In genomic region chr2:163157411-163157810, GRCh38 we compare ENCODE assay signal across 21 cellular contexts.
DNase-seq lines count a peak whose midpoint lies in the region; ATAC-seq and TF ChIP-seq lines count a peak whose summit lies in the region.
"Had no signal": no experiment of that assay in that cellular context is flagged by ENCODE, and none has a peak within 500 bp of the region (broad histone marks: within the 10 kb centered on the region; RNA-seq: fewer than 3 reads in every experiment).

No MANE protein-coding gene starts in this region.

- peaks cover 8% of the 10 kb centered on the region for H3K4me1 ChIP-seq in IMR-90 (ENCODE audit: control insufficient read depth, insufficient read depth, low read length)
- H3K4me1 ChIP-seq in foreskin keratinocyte, result no peaks in the 10 kb centered on the region
- no peaks in the 10 kb centered on the region for H3K4me1 ChIP-seq in smooth muscle cell (ENCODE audit: low read depth)
- H3K4me1 ChIP-seq: adrenal gland, gastrocnemius medialis, spleen had no signal

- dilution Hi-C loops in IMR-90 (cut with HindIII; ENCODE audit: low sequenced_read_pairs, unreplicated experiment), result no loop called here

- WGBS in IMR-90 (ENCODE audit: extremely low coverage in 2 of 2, insufficient read length in 1 of 2), 2 experiments, result no CpG with 5 or more reads among the region's 2 CpGs
- WGBS in smooth muscle cell (ENCODE audit: low lambda C conversion rate), result 67% methylated on average over 2 of the region's 2 CpGs

- H2BK5ac ChIP-seq in IMR-90 (ENCODE audit: low read depth, low read length, poor library complexity, severe bottlenecking), result peak overlapping the region; percentile 76

- peak overlapping the region; percentile 47 for H3K56ac ChIP-seq in IMR-90 (ENCODE audit: extremely low read depth, insufficient read depth, low read length)

- H3K4me2 ChIP-seq in IMR-90 (ENCODE audit: low read depth, low read length), result peak overlapping the region; percentile 60; the same call in 1 of the 2 replicates
- peak overlapping the region; percentile 42 for H3K4me2 ChIP-seq in smooth muscle cell

- no peak overlapping the region for H3K4me3 ChIP-seq in IMR-90 (ENCODE audit: insufficient read depth, low read depth, low read length)
- H3K4me3 ChIP-seq in brain microvascular endothelial cell (ENCODE audit: low read depth, low read length), result no peak overlapping the region
- no peak overlapping the region for H3K4me3 ChIP-seq in smooth muscle cell
- H3K4me3 ChIP-seq: adrenal gland, dorsolateral prefrontal cortex, gastrocnemius medialis, lung, spleen had no signal

- H2BK15ac ChIP-seq in IMR-90 (ENCODE audit: low read depth, low read length), result peak overlapping the region; percentile 13; the same call in 2 of the 3 replicates

- peak overlapping the region; percentile 49; the same call in 1 of the 2 replicates for H3K23ac ChIP-seq in IMR-90 (ENCODE audit: low read depth, low read length)

- peak overlapping the region; percentile 82 for H3K18ac ChIP-seq in IMR-90 (ENCODE audit: low read depth, low read length)

- peak overlapping the region; percentile 37; the same call in 1 of the 2 replicates for H2AK5ac ChIP-seq in IMR-90 (ENCODE audit: low read depth, low read length)

- H4K8ac ChIP-seq in IMR-90 (ENCODE audit: low read depth in 2 of 2, low read length in 2 of 2), result peak overlapping the region; percentile 17 to 67

- peak overlapping the region; percentile 96 for H2BK120ac ChIP-seq in IMR-90 (ENCODE audit: low read depth, low read length)

- no peaks in the 10 kb centered on the region for H3K9me1 ChIP-seq in IMR-90 (ENCODE audit: insufficient read depth, low read length)

- H4K91ac ChIP-seq in IMR-90 (ENCODE audit: insufficient read depth, low read depth, low read length), result peak overlapping the region; percentile 68

- H3K9me3 ChIP-seq in IMR-90 (ENCODE audit: control insufficient read depth, insufficient read depth, low read length) (no peaks in the 10 kb centered on the region), smooth muscle cell (replicated peaks; ENCODE audit: low read depth) (no peaks in the 10 kb centered on the region)
- H3K9me3 ChIP-seq: adrenal gland, gastrocnemius medialis, spleen had no signal

- no peak for TF ChIP-seq RAD21 in IMR-90 (IDR thresholded peaks at IDR 0.05; ENCODE audit: low read length)

- peak overlapping the region; percentile 71 for H3K4ac ChIP-seq in IMR-90 (ENCODE audit: low read depth, low read length)

- POLR2A ChIA-PET in IMR-90 (lab: Charles Lee; ENCODE audit: unreplicated experiment), result no interaction called here

- H3K27me3 ChIP-seq in IMR-90 (ENCODE audit: control insufficient read depth, insufficient read depth, low read length) (no peaks in the 10 kb centered on the region), brain microvascular endothelial cell (replicated peaks) (no peaks in the 10 kb centered on the region), foreskin keratinocyte (no peaks in the 10 kb centered on the region), smooth muscle cell (ENCODE audit: low read depth) (no peaks in the 10 kb centered on the region)
- H3K27me3 ChIP-seq: adrenal gland, gastrocnemius medialis, spleen had no signal

- H3K79me1 ChIP-seq in IMR-90 (ENCODE audit: low read depth in 1 of 2, low read length in 2 of 2), result no peaks in the 10 kb centered on the region

- H3K79me2 ChIP-seq in smooth muscle cell (ENCODE audit: low read depth), result no peaks in the 10 kb centered on the region

- H2AK9ac ChIP-seq in IMR-90 (replicated peaks; ENCODE audit: low read depth, low read length, poor library complexity), result no peak overlapping the region

- in situ Hi-C loops in IMR-90 (cut with MboI; ENCODE audit: low sequenced_read_pairs), result no loop called here
- in situ Hi-C loops in brain microvascular endothelial cell (cut with HindIII; ENCODE audit: low pct_ligation_motif_present, low sequenced_read_pairs), result loop anchor here (25.0 kb wide), 1 partner anchor 1330 kb away; no protein-coding TSS in a partner anchor

- H3K14ac ChIP-seq in IMR-90 (replicated peaks; ENCODE audit: low read depth, low read length), result peak overlapping the region; percentile 69

- H3F3A ChIP-seq in smooth muscle cell (ENCODE audit: low read depth), result no peaks in the 10 kb centered on the region

- H3K27ac ChIP-seq in IMR-90 (ENCODE audit: insufficient read depth, low read length) (peak overlapping the region; percentile 76), brain microvascular endothelial cell (peak overlapping the region; percentile 54), foreskin keratinocyte (no peak overlapping the region), smooth muscle cell (ENCODE audit: low read depth) (no peak overlapping the region)
- H3K27ac ChIP-seq: adrenal gland, dorsolateral prefrontal cortex, gastrocnemius medialis, spleen had no signal

- H3K9ac ChIP-seq in IMR-90 (ENCODE audit: low read depth, low read length) (no peak overlapping the region), smooth muscle cell (ENCODE audit: low read depth) (no peak overlapping the region)

- no peaks in the 10 kb centered on the region for H4K20me1 ChIP-seq in IMR-90 (ENCODE audit: insufficient read depth, low read length)
- no peaks in the 10 kb centered on the region for H4K20me1 ChIP-seq in smooth muscle cell (ENCODE audit: low read depth)

- TF ChIP-seq CTCF in IMR-90 (conservative IDR thresholded peaks at IDR 0.05; ENCODE audit: low read depth, low read length) (no peak), brain microvascular endothelial cell (IDR thresholded peaks at IDR 0.05; ENCODE audit: low read depth, low read length, missing control alignments) (no peak), foreskin keratinocyte (conservative IDR thresholded peaks at IDR 0.05) (no peak), smooth muscle cell (IDR thresholded peaks at IDR 0.05; ENCODE audit: borderline replicate concordance, insufficient read depth, poor library complexity, severe bottlenecking) (no peak)

- H4K5ac ChIP-seq in IMR-90 (ENCODE audit: low read depth, low read length), result peak overlapping the region; percentile 81

- H3K36me3 ChIP-seq in IMR-90 (ENCODE audit: control insufficient read depth, insufficient read depth, low read length) (no peaks in the 10 kb centered on the region), brain microvascular endothelial cell (replicated peaks) (no peaks in the 10 kb centered on the region), smooth muscle cell (ENCODE audit: low read depth) (no peaks in the 10 kb centered on the region)
- H3K36me3 ChIP-seq: adrenal gland, gastrocnemius medialis, spleen had no signal

- intact Hi-C loops in IMR-90 (cut with micrococcal nuclease), result loop anchor here (2.0 to 10.0 kb wide), 4 partner anchors 190 to 1559 kb away; partner anchors contain the start of gene FIGN

- no TSS peak for BruUV-seq in IMR-90 (replicated peaks; lab: Mats Ljungman, UMichigan)

- ATAC-seq in IMR-90 (ENCODE audit: low read depth), result peak; percentile 58
- ATAC-seq in foreskin keratinocyte, result peak; percentile 31
- no peak for ATAC-seq in GM18861 (IDR thresholded peaks at IDR 0.05; ENCODE audit: unreplicated experiment)
- ATAC-seq: gastrocnemius medialis; Panc1; stimulated activated naive CD8-positive, alpha-beta T cell treated with anti-CD3 and anti-CD28 coated beads, Interleukin-15, Interleukin-2, amounts not matched to agents 100 U/mL and 50 U/mL, for 24 hours had no signal

- H2AFZ ChIP-seq in IMR-90 (replicated peaks; ENCODE audit: low read length, poor library complexity) (peak overlapping the region; percentile 9), smooth muscle cell (ENCODE audit: low read depth) (no peak overlapping the region)

- no peak for TF ChIP-seq POLR2A in IMR-90 (IDR thresholded peaks at IDR 0.05; ENCODE audit: low read depth, low read length)

- CTCF ChIA-PET in IMR-90 (lab: Yijun Ruan, JAX), result interaction anchor here (0.6 kb wide), 1 partner anchor 1557 kb away, joined by 3 read pairs; no protein-coding TSS in a partner anchor

- DNase-seq in IMR-90 (peak; percentile 69), brain microvascular endothelial cell (peak; percentile 27), foreskin keratinocyte (peak; percentile 32 to 66), smooth muscle cell (lab: John Stamatoyannopoulos, UW; ENCODE audit: unreplicated experiment) (no peak), NCI-H345 (lab: John Stamatoyannopoulos, UW) (no peak), NCI-H446 (lab: John Stamatoyannopoulos, UW) (no peak)
- DNase-seq: activated effector memory CD4-positive, alpha-beta T cell treated with Interleukin-2 at 50 U/mL for 16 hours; adrenal gland; CD8-positive, alpha-beta memory T cell; central memory CD4-positive, alpha-beta T cell; dorsolateral prefrontal cortex; gastrocnemius medialis; islet precursor cell; NCI-H1092 treated with DMSO at 0.1 percent for 48 hours; NCI-H2081; spleen; stimulated activated CD4-positive, alpha-beta T cell treated with anti-CD3 and anti-CD28 coated beads, Interleukin-4, amount 100 ng/mL, for 24 hours; stimulated activated naive CD8-positive, alpha-beta T cell treated with anti-CD3 and anti-CD28 coated beads, Interleukin-15, Interleukin-2, amounts not matched to agents 100 U/mL and 50 U/mL, for 24 hours had no signal

- peak overlapping the region; percentile 84 for H2BK20ac ChIP-seq in IMR-90 (ENCODE audit: low read depth, low read length)

TF ChIP-seq in IMR-90, 13 proteins besides CTCF, POLR2A, EP300 and RAD21:
- peak; percentile 57; the same call in 1 of the 2 replicates for TF ChIP-seq CEBPB (IDR thresholded peaks at IDR 0.05; ENCODE audit: low read depth, low read length)
- TF ChIP-seq MAFK (IDR thresholded peaks at IDR 0.05; ENCODE audit: low read depth, low read length), result no peak

Comparison
In these comparisons a context has a peak if more than half of its experiments do, and no peak if none do; other contexts are left out.
1. DNase-seq: peak in IMR-90 (single experiment), brain microvascular endothelial cell (single experiment) and foreskin keratinocyte (2 of 2); none in smooth muscle cell (single experiment), NCI-H345 (single experiment) and NCI-H446 (0 of 2).
2. H3K27ac ChIP-seq: peak in IMR-90 (single experiment) and brain microvascular endothelial cell (single experiment); none in foreskin keratinocyte (single experiment) and smooth muscle cell (single experiment).